20 cellular contexts compared by ENCODE assay signal in genomic region chr16:85736924-85737323, GRCh38. TPM values are rescaled to one million over a fixed set of nuclear protein-coding genes. Genes with fewer than 3 reads are reported as not detected.
DNase-seq lines count a peak whose midpoint lies in the region; ATAC-seq lines count a peak whose summit lies in the region.
"Had no signal": no experiment of that assay in that cellular context is flagged by ENCODE, and none has a peak within 500 bp of the region (broad histone marks: within the 10 kb centered on the region; RNA-seq: fewer than 3 reads in every experiment).

No MANE protein-coding gene starts in this region.

- no peak overlapping the region for H3K27ac ChIP-seq in BLaER1 treated with 17β-estradiol and CSF1 and Interleukin-3, amounts not matched to agents 10 nM and 100 nM
- no peak overlapping the region for H3K27ac ChIP-seq in SJCRH30
- H3K27ac ChIP-seq: GM23248 had no signal

- H3K4me1 ChIP-seq in BLaER1 treated with 17β-estradiol and CSF1 and Interleukin-3, amounts not matched to agents 10 nM and 100 nM, result peaks cover 37 to 72% (median 56%) of the 10 kb centered on the region in 10 experiments
- peaks cover 3% of the 10 kb centered on the region; the same call in 1 of the 2 replicates for H3K4me1 ChIP-seq in SJCRH30
- H3K4me1 ChIP-seq: HAP-1 had no signal

- H3K4me2 ChIP-seq in BLaER1 treated with 17β-estradiol and CSF1 and Interleukin-3, amounts not matched to agents 10 nM and 100 nM, result peak overlapping the region in 9 of 11 experiments; percentile 75 to 95 (median 82); a peak in 13 of 22 replicates

- no peak overlapping the region for H3K4me3 ChIP-seq in BLaER1 treated with 17β-estradiol and CSF1 and Interleukin-3, amounts not matched to agents 10 nM and 100 nM
- no peak overlapping the region for H3K4me3 ChIP-seq in SJCRH30
- H3K4me3 ChIP-seq: GM12878, GM23248, HAP-1 had no signal

- no peak for ATAC-seq in HG03159 (IDR thresholded peaks at IDR 0.05; ENCODE audit: unreplicated experiment)
- ATAC-seq: GM12878, HepG2 had no signal

- no peak overlapping the region for H3K9ac ChIP-seq in BLaER1 treated with 17β-estradiol and CSF1 and Interleukin-3, amounts not matched to agents 10 nM and 100 nM
- H3K9ac ChIP-seq: GM23248 had no signal

- H3K9me3 ChIP-seq in BLaER1 treated with 17β-estradiol and CSF1 and Interleukin-3, amounts not matched to agents 10 nM and 100 nM (replicated peaks in 1 of 11), result no peaks in the 10 kb centered on the region
- H3K9me3 ChIP-seq in SJCRH30 (replicated peaks), result no peaks in the 10 kb centered on the region
- H3K9me3 ChIP-seq: HAP-1 had no signal

- peaks cover 0 to 19% (median 0%) of the 10 kb centered on the region in 11 experiments; a peak in 3 of 22 replicates for H3K36me3 ChIP-seq in BLaER1 treated with 17β-estradiol and CSF1 and Interleukin-3, amounts not matched to agents 10 nM and 100 nM
- H3K36me3 ChIP-seq in SJCRH30, result no peaks in the 10 kb centered on the region
- H3K36me3 ChIP-seq: HAP-1 had no signal

- H3K27me3 ChIP-seq in BLaER1 treated with 17β-estradiol and CSF1 and Interleukin-3, amounts not matched to agents 10 nM and 100 nM, result peaks cover 0 to 13% (median 0%) of the 10 kb centered on the region in 11 experiments; a peak in 3 of 22 replicates
- H3K27me3 ChIP-seq in SJCRH30, result no peaks in the 10 kb centered on the region

- DNase-seq in MV-4-11 (lab: John Stamatoyannopoulos, UW) (peak; percentile 16), SJCRH30 (peak; percentile 43 to 61), mucosa of gallbladder (ENCODE audit: low spot score) (no peak), putamen (ENCODE audit: low spot score) (no peak), NCI-H1092 treated with DMSO at 0.1 percent for 48 hours (lab: John Stamatoyannopoulos, UW) (no peak)
- DNase-seq: ACHN; CD4-positive, CD25-positive, alpha-beta regulatory T cell; CD8-positive, alpha-beta memory T cell; COR-L47; DMS 273 treated with DMSO at 0.1 percent for 48 hours; DMS53; DND-41; EL; GM23248; KBM-7 had no signal

- peaks cover 0 to 32% (median 13%) of the 10 kb centered on the region in 11 experiments; a peak in 11 of 22 replicates for H4K20me1 ChIP-seq in BLaER1 treated with 17β-estradiol and CSF1 and Interleukin-3, amounts not matched to agents 10 nM and 100 nM

RNA-seq across cellular contexts. Expression of gene C16orf74, which starts 14.0 kb away (rescaled TPM):
- 0.84 and 1.1 TPM in 2 replicates for total RNA-seq in SJCRH30 (2014; rRNA removed; shearing (Covaris generic))
- 0.83 TPM for total RNA-seq in mucosa of gallbladder

RNA-seq across cellular contexts. Expression of gene GINS2, which starts 48.2 kb away (rescaled TPM):
- 50.9 and 51.2 TPM in 2 replicates for total RNA-seq in SJCRH30 (2014; rRNA removed; shearing (Covaris generic))
- 0.81 TPM for total RNA-seq in mucosa of gallbladder

Comparison
In these comparisons a context has a peak if more than half of its experiments do, and no peak if none do; other contexts are left out.
1. DNase-seq: peak in MV-4-11 (single experiment) and SJCRH30 (2 of 2); none in mucosa of gallbladder (single experiment), putamen (single experiment) and NCI-H1092 treated with DMSO at 0.1 percent for 48 hours (single experiment).
2. RNA of gene GINS2, which starts 48.2 kb away (total RNA-seq): 50.9 to 51.2 TPM in SJCRH30; 0.81 TPM in mucosa of gallbladder (single experiment); every median in the first group is over 10 times any median in the second.